Comparison of ENCODE assay signal across 36 cellular contexts in genomic region chr15:65232520-65232919, GRCh38. TPM values are rescaled to one million over a fixed set of nuclear protein-coding genes. Genes with fewer than 3 reads are reported as not detected.
A peak's percentile ranks its signal among the peaks of the same experiment; 100 is the strongest.
DNase-seq lines count a peak whose midpoint lies in the region; ATAC-seq, FAIRE-seq and TF ChIP-seq lines count a peak whose summit lies in the region.
"Had no signal": no experiment of that assay in that cellular context is flagged by ENCODE, and none has a peak within 500 bp of the region (broad histone marks: within the 10 kb centered on the region; RNA-seq: fewer than 3 reads in every experiment).

No MANE protein-coding gene starts in this region.

- H3K36me3 ChIP-seq in HEK293 (ENCODE audit: control insufficient read depth in 2 of 2, insufficient read depth in 1 of 2, low read length in 2 of 2) (no peaks in the 10 kb centered on the region), K562 (ENCODE audit: control insufficient read depth, insufficient read depth, low read length) (no peaks in the 10 kb centered on the region)
- H3K36me3 ChIP-seq: BE2C; BLaER1; BLaER1 treated with 17β-estradiol and CSF1 and Interleukin-3, amounts not matched to agents 10 nM and 100 nM had no signal

- H3K4me3 ChIP-seq in HEK293 (ENCODE audit: low read depth, low read length) (no peak overlapping the region), K562 (no peak overlapping the region), fibroblast of mammary gland (ENCODE audit: control insufficient read depth, low read depth, low read length) (no peak overlapping the region)
- H3K4me3 ChIP-seq: A549; BLaER1; BLaER1 treated with 17β-estradiol and CSF1 and Interleukin-3, amounts not matched to agents 10 nM and 100 nM had no signal

- no peaks in the 10 kb centered on the region for H3K9me1 ChIP-seq in K562 (ENCODE audit: control insufficient read depth, insufficient read depth, low read length)

- H2AFZ ChIP-seq in K562 (ENCODE audit: low read depth, low read length), result no peak overlapping the region

- intact Hi-C loops in K562 (cut with micrococcal nuclease), result no loop called here

- POLR2A ChIA-PET in HEK293 (lab: Yijun Ruan, JAX) (no interaction called here), K562 (lab: Yijun Ruan, JAX) (interaction anchor here (0.5 kb wide), 1 partner anchor 1538 kb away, joined by 3 read pairs; no protein-coding TSS in a partner anchor)

- ATAC-seq in K562 (no peak), HG03342 (IDR thresholded peaks at IDR 0.05; ENCODE audit: unreplicated experiment) (no peak)
- ATAC-seq: A549; CD8-positive, alpha-beta T cell had no signal

- H3K79me2 ChIP-seq in K562 (ENCODE audit: control insufficient read depth, insufficient read depth, low read length), result no peaks in the 10 kb centered on the region

- in situ Hi-C loops in K562 (cut with MboI), result no loop called here

- TF ChIP-seq CTCF in HEK293 (tag by site-specific recombination; IDR thresholded peaks at IDR 0.05) (no peak), K562 (IDR thresholded peaks at IDR 0.05 in 2 of 3, conservative IDR thresholded peaks at IDR 0.05 in 1 of 3; ENCODE audit: insufficient read depth in 2 of 3, low read depth in 1 of 3, low read length in 3 of 3) (no peak), fibroblast of mammary gland (conservative IDR thresholded peaks at IDR 0.05; ENCODE audit: control insufficient read depth, insufficient read depth, low read depth, low read length) (no peak)

- H3K9ac ChIP-seq in K562 (ENCODE audit: insufficient read depth in 1 of 2, low read depth in 2 of 2, low read length in 2 of 2), result no peak overlapping the region
- H3K9ac ChIP-seq: BLaER1; BLaER1 treated with 17β-estradiol and CSF1 and Interleukin-3, amounts not matched to agents 10 nM and 100 nM had no signal

- H4K20me1 ChIP-seq in K562 (replicated peaks; ENCODE audit: control insufficient read depth, insufficient read depth, low read length), result no peaks in the 10 kb centered on the region
- H4K20me1 ChIP-seq: BLaER1; BLaER1 treated with 17β-estradiol and CSF1 and Interleukin-3, amounts not matched to agents 10 nM and 100 nM had no signal

- no peak overlapping the region for H3K27ac ChIP-seq in HEK293 (ENCODE audit: extremely low read depth, low read depth, low read length)
- no peak overlapping the region for H3K27ac ChIP-seq in K562 (ENCODE audit: extremely low read depth, low read depth, low read length)
- H3K27ac ChIP-seq: 22Rv1; A549; BLaER1; BLaER1 treated with 17β-estradiol and CSF1 and Interleukin-3, amounts not matched to agents 10 nM and 100 nM; C4-2B had no signal

- CTCF ChIA-PET in HEK293 (lab: Yijun Ruan, JAX), result no interaction called here
- CTCF ChIA-PET in K562 (lab: Yijun Ruan, JAX; ENCODE audit: low intra/inter-chr PET ratio), result no interaction called here

- no TSS peak for BruUV-seq in K562 (replicated peaks; lab: Mats Ljungman, UMichigan)

- no peak for DNase-seq in K562 (ENCODE audit: extremely low read depth in 1 of 4, low spot score in 3 of 4)
- DNase-seq in fibroblast of mammary gland (ENCODE audit: low read depth), result peak; percentile 6
- DNase-seq in GM19240 (ENCODE audit: insufficient read length, low spot score), result no peak
- no peak for DNase-seq in cerebellum (ENCODE audit: low spot score)
- DNase-seq: 8988T; ACHN; AML-193; BE2C; C1 segment of cervical spinal cord; Caco-2; Calu3; CD4-positive, alpha-beta memory T cell; CD4-positive, alpha-beta T cell; CD4-positive, CD25-positive, alpha-beta regulatory T cell; CD8-positive, alpha-beta memory T cell; CD8-positive, alpha-beta T cell; COR-L47; DMS 273 treated with DMSO at 0.1 percent for 48 hours; DMS153; DMS53; DMS79; DMS79 treated with DMSO at 0.1 percent for 48 hours; DND-41; EL had no signal

- H3K4me2 ChIP-seq in K562 (ENCODE audit: insufficient read depth, low read length), result no peak overlapping the region
- H3K4me2 ChIP-seq: A549; BLaER1; BLaER1 treated with 17β-estradiol and CSF1 and Interleukin-3, amounts not matched to agents 10 nM and 100 nM had no signal

- FAIRE-seq in K562 (lab: Jason Lieb, UNC), result no peak
- FAIRE-seq: A204.1, A549, D721Med had no signal

- no peak for TF ChIP-seq RAD21 in K562 (CRISPR knock-in tag; conservative IDR thresholded peaks at IDR 0.05 in 1 of 2, IDR thresholded peaks at IDR 0.05 in 1 of 2)

- TF ChIP-seq POLR2A in K562 (conservative IDR thresholded peaks at IDR 0.05), result no peak

- H3K4me1 ChIP-seq in HEK293 (ENCODE audit: control insufficient read depth, insufficient read depth, low read length) (no peaks in the 10 kb centered on the region), K562 (replicated peaks in 1 of 2; ENCODE audit: control insufficient read depth in 2 of 2, insufficient read depth in 2 of 2, low read length in 2 of 2) (peaks cover 3 to 9% of the 10 kb centered on the region in 2 experiments; a peak in 3 of 5 replicates)
- H3K4me1 ChIP-seq: BE2C had no signal

- H3K27me3 ChIP-seq in K562 (ENCODE audit: control insufficient read depth in 2 of 2, insufficient read depth in 2 of 2, low read length in 2 of 2), result no peaks in the 10 kb centered on the region
- H3K27me3 ChIP-seq: BE2C; BLaER1; BLaER1 treated with 17β-estradiol and CSF1 and Interleukin-3, amounts not matched to agents 10 nM and 100 nM had no signal

- no peak for TF ChIP-seq EP300 in K562 (IDR thresholded peaks at IDR 0.05; ENCODE audit: low read length)

- H3K9me3 ChIP-seq in HEK293 (ENCODE audit: control insufficient read depth, insufficient read depth, low read depth, low read length) (no peaks in the 10 kb centered on the region), K562 (replicated peaks; ENCODE audit: control insufficient read depth, insufficient read depth, low read depth, low read length) (no peaks in the 10 kb centered on the region)
- H3K9me3 ChIP-seq: A549; BE2C; BLaER1; BLaER1 treated with 17β-estradiol and CSF1 and Interleukin-3, amounts not matched to agents 10 nM and 100 nM; Caco-2 had no signal

- 77% methylated on average over 3 of the region's 3 CpGs for WGBS in K562 (ENCODE audit: insufficient coverage, low coverage, missing lambda C conversion rate)

RNA-seq across cellular contexts. Expression of gene CILP, which starts 21.2 kb away (rescaled TPM):
- 0.07 TPM in 1 of 2 replicates, not detected in the other for total RNA-seq in K562 (2011; cell fraction: chromatin; rRNA removed; ENCODE audit: low replicate concordance)
- total RNA-seq in K562 (2011; cell fraction: nucleolus; rRNA removed), result 0.13 and 0.17 TPM in 2 replicates
- total RNA-seq in K562 (2011; cell fraction: nucleoplasm; rRNA removed), result 0.15 TPM in 1 of 2 replicates, not detected in the other
- total RNA-seq in K562 (2014; rRNA removed) (0.04 TPM in 1 of 2 replicates, not detected in the other), K562 (2014; rRNA removed; fragmentation: Illumina TruSeq; extraction: Trizol) (not detected in 2 replicates), K562 (2015; rRNA removed; fragmentation: Illumina TruSeq; extraction: Trizol) (not detected in 2 replicates), K562 (2021) (not detected in 2 replicates), cerebellum (0.27 TPM)
- polyA plus RNA-seq in K562 (2011; rRNA removed) (0.03 and 0.05 TPM in 2 replicates), K562 (2014; fragmentation: Illumina TruSeq; extraction: Trizol) (not detected in 2 replicates), K562 (2014; fragmentation: Nextera tagmentation; extraction: Ambion mirVana) (not detected), K562 (2014; rRNA removed) (not detected in 2 replicates)
- 0.01 TPM in 2 replicates for polyA plus RNA-seq in K562 (2011; cell fraction: cytosol; rRNA removed)
- polyA plus RNA-seq in K562 (2011; cell fraction: nucleus; rRNA removed), result 0.03 and 0.06 TPM in 2 replicates
- polyA plus RNA-seq in K562 (2012), result 0.35 and 0.60 TPM in 2 replicates
- polyA minus RNA-seq in K562 (2011; rRNA and poly(A)+ RNA removed), result 0.06 TPM in 1 of 2 replicates, not detected in the other
- polyA minus RNA-seq in K562 (2011; cell fraction: cytosol; rRNA and poly(A)+ RNA removed), result not detected in 2 replicates
- polyA minus RNA-seq in K562 (2011; cell fraction: nucleus; rRNA and poly(A)+ RNA removed), result under 0.01 TPM in 1 of 2 replicates, not detected in the other
- total RNA-seq: A172, Caco-2, Daoy had no signal
- polyA plus RNA-seq: CD14-positive monocyte; CD4-positive, alpha-beta memory T cell; CD4-positive, CD25-positive, alpha-beta regulatory T cell had no signal

RNA-seq across cellular contexts. Expression of gene CLPX, which starts 47.4 kb away (rescaled TPM):
- total RNA-seq in K562 (2011; cell fraction: chromatin; rRNA removed; ENCODE audit: low replicate concordance), result 33.8 and 107 TPM in 2 replicates
- 18.4 and 18.7 TPM in 2 replicates for total RNA-seq in K562 (2011; cell fraction: nucleolus; rRNA removed)
- 32.0 and 40.7 TPM in 2 replicates for total RNA-seq in K562 (2011; cell fraction: nucleoplasm; rRNA removed)
- 37.0 and 39.6 TPM in 2 replicates for total RNA-seq in K562 (2014; rRNA removed)
- total RNA-seq in K562 (2014; rRNA removed; fragmentation: Illumina TruSeq; extraction: Trizol), result 50.9 and 55.9 TPM in 2 replicates
- total RNA-seq in K562 (2015; rRNA removed; fragmentation: Illumina TruSeq; extraction: Trizol), result 51.3 and 52.1 TPM in 2 replicates
- 61.5 and 67.1 TPM in 2 replicates for total RNA-seq in K562 (2021)
- 50.2 and 79.0 TPM in 2 replicates for polyA plus RNA-seq in K562 (2011; rRNA removed)
- 16.6 and 19.7 TPM in 2 replicates for polyA plus RNA-seq in K562 (2011; cell fraction: cytosol; rRNA removed)
- 19.1 and 28.2 TPM in 2 replicates for polyA plus RNA-seq in K562 (2011; cell fraction: nucleus; rRNA removed)
- 30.9 and 45.6 TPM in 2 replicates for polyA plus RNA-seq in K562 (2012)
- 54.6 and 63.1 TPM in 2 replicates for polyA plus RNA-seq in K562 (2014; fragmentation: Illumina TruSeq; extraction: Trizol)
- polyA plus RNA-seq in K562 (2014; fragmentation: Nextera tagmentation; extraction: Ambion mirVana), result 10 to 100 TPM; 11.2 to 13.4 TPM
- polyA plus RNA-seq in K562 (2014; rRNA removed), result 66.6 and 83.3 TPM in 2 replicates
- 132 and 144 TPM in 2 replicates for polyA minus RNA-seq in K562 (2011; rRNA and poly(A)+ RNA removed)
- polyA minus RNA-seq in K562 (2011; cell fraction: cytosol; rRNA and poly(A)+ RNA removed), result 29.6 and 38.5 TPM in 2 replicates
- 25.8 and 40.2 TPM in 2 replicates for polyA minus RNA-seq in K562 (2011; cell fraction: nucleus; rRNA and poly(A)+ RNA removed)
- total RNA-seq in cerebellum, result 58.3 TPM

RNA-seq across cellular contexts. Expression of gene PARP16, which starts 54.2 kb away (rescaled TPM):
- 3.3 and 4.7 TPM in 2 replicates for total RNA-seq in K562 (2011; cell fraction: chromatin; rRNA removed; ENCODE audit: low replicate concordance)
- total RNA-seq in K562 (2011; cell fraction: nucleolus; rRNA removed), result 3.4 and 3.7 TPM in 2 replicates
- total RNA-seq in K562 (2011; cell fraction: nucleoplasm; rRNA removed), result 5.7 and 9.5 TPM in 2 replicates
- 5.1 and 6.7 TPM in 2 replicates for total RNA-seq in K562 (2014; rRNA removed)
- 6.4 and 7.0 TPM in 2 replicates for total RNA-seq in K562 (2014; rRNA removed; fragmentation: Illumina TruSeq; extraction: Trizol)
- total RNA-seq in K562 (2015; rRNA removed; fragmentation: Illumina TruSeq; extraction: Trizol), result 5.8 and 6.3 TPM in 2 replicates
- total RNA-seq in K562 (2021), result 7.6 TPM in 2 replicates
- polyA plus RNA-seq in K562 (2011; rRNA removed), result 7.5 and 10.3 TPM in 2 replicates
- polyA plus RNA-seq in K562 (2011; cell fraction: cytosol; rRNA removed), result 8.2 and 9.6 TPM in 2 replicates
- polyA plus RNA-seq in K562 (2011; cell fraction: nucleus; rRNA removed), result 6.6 and 10.2 TPM in 2 replicates
- 6.6 and 14.9 TPM in 2 replicates for polyA plus RNA-seq in K562 (2012)
- 8.2 and 9.9 TPM in 2 replicates for polyA plus RNA-seq in K562 (2014; fragmentation: Illumina TruSeq; extraction: Trizol)
- polyA plus RNA-seq in K562 (2014; fragmentation: Nextera tagmentation; extraction: Ambion mirVana), result 1 to 10 TPM; 3.0 to 5.6 TPM
- polyA plus RNA-seq in K562 (2014; rRNA removed), result 5.8 and 7.8 TPM in 2 replicates
- polyA minus RNA-seq in K562 (2011; rRNA and poly(A)+ RNA removed), result 5.6 and 6.8 TPM in 2 replicates
- 3.6 and 4.6 TPM in 2 replicates for polyA minus RNA-seq in K562 (2011; cell fraction: cytosol; rRNA and poly(A)+ RNA removed)
- polyA minus RNA-seq in K562 (2011; cell fraction: nucleus; rRNA and poly(A)+ RNA removed), result 1.3 and 3.4 TPM in 2 replicates
- total RNA-seq in cerebellum, result 8.1 TPM

Comparison
In these comparisons a context has a peak if more than half of its experiments do, and no peak if none do; other contexts are left out.
1. Of the 44 proteins assayed by ChIP-seq in both K562 and HEK293: peak only in K562: none; only in HEK293: none; in both: ZNF121; in neither: 43.